20 cellular contexts compared by ENCODE assay signal in the genomic region with DNA sequence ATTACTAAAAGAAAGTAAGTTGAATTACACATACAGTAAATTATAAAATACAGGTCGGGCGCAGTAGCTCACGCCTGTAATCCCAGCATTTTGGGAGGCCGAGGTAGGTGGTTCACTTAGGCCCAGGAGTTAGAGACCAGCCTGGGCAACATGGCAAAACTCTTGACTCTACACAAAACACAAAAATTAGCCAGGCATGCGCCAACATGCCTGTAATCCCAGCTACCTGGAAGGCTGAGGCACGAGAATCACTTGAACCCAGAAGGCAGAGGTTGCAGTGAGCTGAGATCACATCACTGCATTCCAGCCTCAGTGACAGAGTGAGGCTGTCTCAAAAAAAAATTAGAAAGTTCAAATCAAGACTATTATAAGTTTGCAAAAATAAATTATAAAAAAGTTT.
A peak's percentile ranks its signal among the peaks of the same experiment; 100 is the strongest.
DNase-seq lines count a peak whose midpoint lies in the region; ATAC-seq, FAIRE-seq and TF ChIP-seq lines count a peak whose summit lies in the region.
"Had no signal": no experiment of that assay in that cellular context is flagged by ENCODE, and none has a peak within 500 bp of the region (broad histone marks: within the 10 kb centered on the region; RNA-seq: fewer than 3 reads in every experiment).

No MANE protein-coding gene starts in this region.

- dilution Hi-C loops in keratinocyte (cut with MboI; ENCODE audit: extremely low pct_ligation_motif_present, low sequenced_read_pairs): no loop called here

- peak overlapping the region; percentile 40 for H3K27ac ChIP-seq in GM23248
- H3K27ac ChIP-seq in keratinocyte (ENCODE audit: control insufficient read depth, insufficient read depth, low read length): peak overlapping the region; percentile 26
- H3K27ac ChIP-seq: C4-2B had no signal

- TF ChIP-seq CTCF in bronchial epithelial cell (IDR thresholded peaks at IDR 0.05; ENCODE audit: insufficient read depth, low read length, severe bottlenecking) (no peak), keratinocyte (optimal IDR thresholded peaks at IDR 0.05 in 1 of 3, IDR thresholded peaks at IDR 0.05 in 1 of 3, conservative IDR thresholded peaks at IDR 0.05 in 1 of 3; ENCODE audit: extremely low read depth in 1 of 3, insufficient read depth in 2 of 3, low read length in 3 of 3) (no peak), foreskin fibroblast (IDR thresholded peaks at IDR 0.05; ENCODE audit: low read depth, low read length) (no peak)

- no peaks in the 10 kb centered on the region for H3K79me2 ChIP-seq in GM23248 (ENCODE audit: insufficient read depth)
- H3K79me2 ChIP-seq in keratinocyte (ENCODE audit: control insufficient read depth, insufficient read depth, low read length): no peaks in the 10 kb centered on the region

- H3K4me3 ChIP-seq in GM23248 (no peak overlapping the region), bronchial epithelial cell (ENCODE audit: low read depth, low read length) (no peak overlapping the region), keratinocyte (ENCODE audit: control insufficient read depth in 2 of 3, extremely low read depth in 1 of 3, insufficient read depth in 2 of 3, low read depth in 1 of 3, low read length in 3 of 3) (no peak overlapping the region), foreskin fibroblast (ENCODE audit: low read depth in 1 of 2, low read length in 2 of 2) (no peak overlapping the region)

- peaks cover 3% of the 10 kb centered on the region for H3K36me3 Mint-ChIP-seq in T-helper 17 cell (ENCODE audit: low read depth)
- H3K36me3 Mint-ChIP-seq in activated CD4-positive, alpha-beta T cell treated with anti-CD3 and anti-CD28 coated beads for 36 hours (ENCODE audit: low read depth): peaks cover 38% of the 10 kb centered on the region

- no peak for ATAC-seq in T-helper 17 cell
- no peak for ATAC-seq in activated CD4-positive, alpha-beta T cell treated with anti-CD3 and anti-CD28 coated beads for 36 hours

- CTCF ChIA-PET in activated CD4-positive, alpha-beta T cell treated with anti-CD3 and anti-CD28 coated beads for 36 hours (lab: Charles Lee): interaction anchor here (1.1 kb wide), 1 partner anchor 390 kb away, joined by 3 read pairs; no protein-coding TSS in a partner anchor

- no peak overlapping the region; the same call in 1 of the 2 replicates for H3K9ac ChIP-seq in GM23248
- no peak overlapping the region for H3K9ac ChIP-seq in keratinocyte (ENCODE audit: control insufficient read depth, extremely low read depth, insufficient read depth, low read length)

- H3K9me2 ChIP-seq in GM23248 (ENCODE audit: insufficient read depth): no peaks in the 10 kb centered on the region

- H3K27me3 Mint-ChIP-seq in T-helper 17 cell: no peaks in the 10 kb centered on the region
- H3K27me3 Mint-ChIP-seq in activated CD4-positive, alpha-beta T cell treated with anti-CD3 and anti-CD28 coated beads for 36 hours: no peaks in the 10 kb centered on the region
- H3K27me3 Mint-ChIP-seq: CD4-positive, alpha-beta T cell had no signal

- H2AFZ ChIP-seq in GM23248 (no peak overlapping the region), keratinocyte (ENCODE audit: control insufficient read depth, low read length) (no peak overlapping the region)

- no peaks in the 10 kb centered on the region for H3K27me3 ChIP-seq in GM23248 (replicated peaks; ENCODE audit: insufficient read depth)
- no peaks in the 10 kb centered on the region for H3K27me3 ChIP-seq in bronchial epithelial cell (ENCODE audit: control insufficient read depth, insufficient read depth, low read length)
- no peaks in the 10 kb centered on the region for H3K27me3 ChIP-seq in keratinocyte (ENCODE audit: control insufficient read depth, extremely low read depth, insufficient read depth, low read length)

- no peaks in the 10 kb centered on the region for H4K20me1 ChIP-seq in GM23248 (ENCODE audit: insufficient read depth)
- H4K20me1 ChIP-seq in keratinocyte (ENCODE audit: control insufficient read depth, extremely low read depth, insufficient read depth, low read length): no peaks in the 10 kb centered on the region

- H3K4me1 Mint-ChIP-seq in T-helper 17 cell: peaks cover 5% of the 10 kb centered on the region
- H3K4me1 Mint-ChIP-seq in activated CD4-positive, alpha-beta T cell treated with anti-CD3 and anti-CD28 coated beads for 36 hours: peaks cover 2% of the 10 kb centered on the region

- H3F3A ChIP-seq in GM23248 (ENCODE audit: insufficient read depth): peaks cover 19% of the 10 kb centered on the region

- H3K9me3 ChIP-seq in GM23248 (ENCODE audit: low read depth): no peaks in the 10 kb centered on the region
- H3K9me3 ChIP-seq in T-helper 17 cell (ENCODE audit: control insufficient read depth, low read length, poor library complexity, severe bottlenecking): no peaks in the 10 kb centered on the region
- H3K9me3 ChIP-seq in keratinocyte (ENCODE audit: control insufficient read depth, low read depth, low read length): no peaks in the 10 kb centered on the region
- H3K9me3 ChIP-seq: Caco-2 had no signal

- no peak for DNase-seq in GM23248
- no peak for DNase-seq in T-helper 17 cell
- DNase-seq in bronchial epithelial cell (ENCODE audit: low read depth): peak; percentile 65
- DNase-seq in keratinocyte (ENCODE audit: low read depth, low spot score): no peak
- DNase-seq in AG08396 (ENCODE audit: low spot score): no peak
- no peak for DNase-seq in activated CD4-positive, alpha-beta T cell treated with anti-CD3 and anti-CD28 coated beads for 36 hours
- DNase-seq in foreskin fibroblast: no peak
- DNase-seq in SKM-1 treated with dmso at 0.1 percent for 144 hours (lab: John Stamatoyannopoulos, UW; ENCODE audit: unreplicated experiment): no peak
- DNase-seq: ACHN; AML-193; Caco-2; CD4-positive, alpha-beta T cell; GOT3; H7 had no signal

- H3K9me1 ChIP-seq in keratinocyte (ENCODE audit: control insufficient read depth, extremely low read depth, insufficient read depth, low read length): no peaks in the 10 kb centered on the region

- WGBS in GM23248 (ENCODE audit: low coverage in 1 of 2, low lambda C conversion rate in 2 of 2, missing lambda C conversion rate in 2 of 2), 2 experiments: 88 to 93% methylated on average over 6 of the region's 6 CpGs

- H3K27ac Mint-ChIP-seq in T-helper 17 cell: peak overlapping the region; percentile 14
- H3K27ac Mint-ChIP-seq in activated CD4-positive, alpha-beta T cell treated with anti-CD3 and anti-CD28 coated beads for 36 hours: no peak overlapping the region
- H3K27ac Mint-ChIP-seq: CD4-positive, alpha-beta T cell had no signal

- FAIRE-seq in bronchial epithelial cell (lab: Jason Lieb, UNC): no peak
- peak; percentile 53 for FAIRE-seq in keratinocyte (lab: Jason Lieb, UNC)
- FAIRE-seq: A204.1, D721Med, G401.6, GM12891, GM19239 had no signal

- H3K4me1 ChIP-seq in GM23248 (ENCODE audit: insufficient read depth): peaks cover 30% of the 10 kb centered on the region
- H3K4me1 ChIP-seq in keratinocyte (ENCODE audit: control insufficient read depth, extremely low read depth, insufficient read depth, low read length): peaks cover 21% of the 10 kb centered on the region
- H3K4me1 ChIP-seq: Caco-2 had no signal

- POLR2A ChIA-PET in activated CD4-positive, alpha-beta T cell treated with anti-CD3 and anti-CD28 coated beads for 36 hours (lab: Charles Lee): no interaction called here

- H3K4me2 ChIP-seq in GM23248 (ENCODE audit: unreplicated experiment) (peak overlapping the region; percentile 51), keratinocyte (ENCODE audit: control insufficient read depth, extremely low read depth, insufficient read depth, low read depth, low read length) (peak overlapping the region; percentile 16)

- H3K4me3 Mint-ChIP-seq in T-helper 17 cell: no peak overlapping the region
- no peak overlapping the region for H3K4me3 Mint-ChIP-seq in activated CD4-positive, alpha-beta T cell treated with anti-CD3 and anti-CD28 coated beads for 36 hours
- H3K4me3 Mint-ChIP-seq: CD4-positive, alpha-beta T cell had no signal

- in situ Hi-C loops in GM23248 (cut with MboI): no loop called here

- intact Hi-C loops in activated CD4-positive, alpha-beta T cell treated with anti-CD3 and anti-CD28 coated beads for 36 hours (cut with DNase I, micrococcal nuclease): no loop called here

- H3K36me3 ChIP-seq in GM23248 (ENCODE audit: low read depth) (peaks cover 18% of the 10 kb centered on the region), bronchial epithelial cell (ENCODE audit: control insufficient read depth, insufficient read depth, low read length) (peaks cover 5% of the 10 kb centered on the region), keratinocyte (ENCODE audit: control insufficient read depth in 2 of 2, extremely low read depth in 1 of 2, insufficient read depth in 2 of 2, low read length in 2 of 2) (peaks cover 0 to 4% of the 10 kb centered on the region in 2 experiments)

- no peaks in the 10 kb centered on the region for H3K9me3 Mint-ChIP-seq in activated CD4-positive, alpha-beta T cell treated with anti-CD3 and anti-CD28 coated beads for 36 hours (ENCODE audit: low read depth)
- H3K9me3 Mint-ChIP-seq: CD4-positive, alpha-beta T cell had no signal
